In the genomic region with DNA sequence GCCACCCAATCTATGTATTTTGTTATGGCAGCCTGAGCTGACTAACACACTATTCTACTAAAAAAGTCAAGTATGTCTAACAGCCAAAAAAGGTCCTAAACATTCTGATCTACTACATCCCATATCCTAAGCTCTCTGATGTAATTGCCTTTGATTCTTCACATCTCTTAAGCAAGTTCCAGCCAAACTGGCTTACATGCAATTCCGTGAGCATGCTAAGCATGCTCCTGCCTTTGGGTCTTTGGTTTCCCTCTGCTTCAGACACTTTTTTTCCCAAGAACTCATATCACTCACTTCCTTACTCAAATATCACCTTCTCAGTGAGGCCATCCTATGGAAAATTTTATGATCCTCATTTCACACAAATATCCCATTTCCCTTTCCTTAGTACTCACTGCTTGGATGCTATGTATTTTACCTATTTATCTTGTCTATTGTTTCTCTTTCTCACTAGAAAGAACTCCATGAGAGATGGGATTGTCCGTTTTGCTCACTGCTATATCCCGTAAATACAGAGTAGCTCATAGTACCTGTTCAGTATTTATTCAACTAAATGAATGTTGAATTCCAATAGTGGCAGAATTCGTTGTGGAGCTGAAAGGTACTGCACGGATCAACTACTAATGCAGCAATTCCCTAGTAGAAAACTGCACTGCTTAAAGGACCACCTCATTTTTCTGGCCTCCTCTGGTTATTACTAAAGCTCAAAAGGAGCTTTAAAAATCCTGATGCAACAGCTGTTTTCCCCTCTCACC, we compare ENCODE assay signal across 8 cellular contexts. TPM values are rescaled to one million over a fixed set of nuclear protein-coding genes. Genes with fewer than 3 reads are reported as not detected.
DNase-seq lines count a peak whose midpoint lies in the region; ATAC-seq and TF ChIP-seq lines count a peak whose summit lies in the region.

No MANE protein-coding gene starts in this region.

- H3K9me3 Mint-ChIP-seq in activated T-cell treated with anti-CD3 and anti-CD28 coated beads, Interleukin-2, amount 50 U/mL, for 72 hours: no peaks in the 10 kb centered on the region
- H3K9me3 Mint-ChIP-seq in immature natural killer cell: no peaks in the 10 kb centered on the region

- no peak for ATAC-seq in activated T-cell treated with anti-CD3 and anti-CD28 coated beads, Interleukin-2, amount 50 U/mL, for 72 hours (replicated peaks in 1 of 2)
- ATAC-seq in HG03432 (IDR thresholded peaks at IDR 0.05; ENCODE audit: unreplicated experiment) (no peak), HG02642 (IDR thresholded peaks at IDR 0.05; ENCODE audit: poor library complexity, unreplicated experiment) (no peak)

- TF ChIP-seq EP300 in transverse colon (IDR thresholded peaks at IDR 0.05; ENCODE audit: low read depth): no peak

- in situ Hi-C loops in transverse colon (cut with MboI; ENCODE audit: low pct_ligation_motif_present in 1 of 4, low pct_unique_long_range_greater_than_20kb in 1 of 4, low sequenced_read_pairs in 3 of 4): no loop called here

- H3K27me3 Mint-ChIP-seq in activated T-cell treated with anti-CD3 and anti-CD28 coated beads, Interleukin-2, amount 50 U/mL, for 72 hours (ENCODE audit: low read depth): no peaks in the 10 kb centered on the region
- H3K27me3 Mint-ChIP-seq in immature natural killer cell (ENCODE audit: low read depth in 3 of 3): peaks cover 9 to 16% (median 13%) of the 10 kb centered on the region in 3 donors

- peak; percentile 30; the same call in 1 of the 2 replicates for TF ChIP-seq CTCF in VCaP (conservative IDR thresholded peaks at IDR 0.05)
- peak; percentile 33 to 61 (median 45) for TF ChIP-seq CTCF in transverse colon (IDR thresholded peaks at IDR 0.05)

- H3K27me3 ChIP-seq in transverse colon: no peaks in the 10 kb centered on the region

- no peak for TF ChIP-seq POLR2A in transverse colon (IDR thresholded peaks at IDR 0.05)

- WGBS in transverse colon (ENCODE audit: low coverage in 1 of 2), 2 donors: 30 to 46% methylated on average over 5 of the region's 5 CpGs

- H3K4me3 ChIP-seq in transverse colon: peak overlapping the region in 3 of 4 donors; percentile 93 to 95 (median 94)

- intact Hi-C loops in transverse colon (cut with DNase I; ENCODE audit: low total_unique reads): loop anchor here (10.0 kb wide), 1 partner anchor 326 kb away; no protein-coding TSS in a partner anchor

- peaks cover 15 to 51% (median 19%) of the 10 kb centered on the region in 4 donors for H3K4me1 ChIP-seq in transverse colon

- peaks cover 48% of the 10 kb centered on the region for H3K4me1 Mint-ChIP-seq in activated T-cell treated with anti-CD3 and anti-CD28 coated beads, Interleukin-2, amount 50 U/mL, for 72 hours (ENCODE audit: low read depth)
- peaks cover 41 to 48% of the 10 kb centered on the region in 2 donors for H3K4me1 Mint-ChIP-seq in immature natural killer cell

- peaks cover 2 to 4% of the 10 kb centered on the region in 2 donors for H3K36me3 Mint-ChIP-seq in activated T-cell treated with anti-CD3 and anti-CD28 coated beads, Interleukin-2, amount 50 U/mL, for 72 hours (ENCODE audit: insufficient read depth in 2 of 2)
- H3K36me3 Mint-ChIP-seq in immature natural killer cell: no peaks in the 10 kb centered on the region

- no peaks in the 10 kb centered on the region for H3K36me3 ChIP-seq in transverse colon

- H3K4me3 Mint-ChIP-seq in activated T-cell treated with anti-CD3 and anti-CD28 coated beads, Interleukin-2, amount 50 U/mL, for 72 hours: peak overlapping the region; percentile 88 to 97
- H3K4me3 Mint-ChIP-seq in immature natural killer cell: peak overlapping the region; percentile 89 to 95 (median 92)

- no peak for DNase-seq in activated T-cell treated with anti-CD3 and anti-CD28 coated beads, Interleukin-2, amount 50 U/mL, for 72 hours
- no peak for DNase-seq in activated T-cell treated with anti-CD3 and anti-CD28 coated beads, Interleukin-2, amount 50 U/mL, for 48 hours
- DNase-seq in immature natural killer cell: no peak
- DNase-seq in transverse colon: no peak
- DNase-seq in stimulated activated CD4-positive, alpha-beta T cell treated with anti-CD3 and anti-CD28 coated beads, Interleukin-2, amount 100 ng/mL, for 24 hours: no peak

- H3K27ac ChIP-seq in VCaP: peak overlapping the region; percentile 86
- H3K27ac ChIP-seq in transverse colon: peak overlapping the region; percentile 93 to 99 (median 96)

- peak overlapping the region; percentile 93 for H3K27ac Mint-ChIP-seq in activated T-cell treated with anti-CD3 and anti-CD28 coated beads, Interleukin-2, amount 50 U/mL, for 72 hours
- H3K27ac Mint-ChIP-seq in immature natural killer cell: peak overlapping the region; percentile 94 to 99 (median 96)

- no peaks in the 10 kb centered on the region for H3K9me3 ChIP-seq in transverse colon

RNA-seq across cellular contexts. Expression of gene SLC12A2, which starts 2.3 kb away (rescaled TPM):
- 10 to 100 TPM; 25.6 to 27.4 TPM for total RNA-seq in activated T-cell treated with anti-CD3 and anti-CD28 coated beads, Interleukin-2, amount 50 U/mL, for 72 hours
- 1 to 10 TPM; 2.9 to 7.0 (median 5.0) TPM for polyA plus RNA-seq in immature natural killer cell
- total RNA-seq in transverse colon: 10 to 100 TPM; 40.4 to 91.1 (median 73.5) TPM
